ENCODE assay signal across 1 cellular context in the genomic region with DNA sequence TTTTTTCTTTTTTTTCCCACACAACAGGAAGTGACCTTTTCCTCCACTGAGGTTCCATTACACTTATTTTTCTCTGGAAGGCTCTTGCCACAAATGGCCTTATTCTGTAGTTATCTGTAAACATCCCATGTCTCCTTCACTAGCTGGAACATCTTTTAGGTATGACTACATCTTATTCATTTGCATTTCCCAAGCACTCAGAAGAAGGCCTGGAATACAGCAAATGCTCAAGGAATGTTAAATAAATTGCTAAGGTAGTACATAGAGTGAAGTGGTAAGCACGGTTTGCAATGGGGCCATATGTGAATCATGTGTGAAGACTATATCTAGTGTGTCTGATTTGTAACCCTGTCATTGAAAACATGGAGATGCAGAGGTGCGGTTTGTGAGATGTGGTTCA.
TF ChIP-seq lines count a peak whose summit lies in the region.

No MANE protein-coding gene starts in this region.

TF ChIP-seq in SK-N-SH treated with all-trans-retinoic acid at 6 μM for 48 hours, 23 proteins besides CTCF, POLR2A, EP300 and RAD21 (continued from another document):
- TF ChIP-seq, protein P1, sequence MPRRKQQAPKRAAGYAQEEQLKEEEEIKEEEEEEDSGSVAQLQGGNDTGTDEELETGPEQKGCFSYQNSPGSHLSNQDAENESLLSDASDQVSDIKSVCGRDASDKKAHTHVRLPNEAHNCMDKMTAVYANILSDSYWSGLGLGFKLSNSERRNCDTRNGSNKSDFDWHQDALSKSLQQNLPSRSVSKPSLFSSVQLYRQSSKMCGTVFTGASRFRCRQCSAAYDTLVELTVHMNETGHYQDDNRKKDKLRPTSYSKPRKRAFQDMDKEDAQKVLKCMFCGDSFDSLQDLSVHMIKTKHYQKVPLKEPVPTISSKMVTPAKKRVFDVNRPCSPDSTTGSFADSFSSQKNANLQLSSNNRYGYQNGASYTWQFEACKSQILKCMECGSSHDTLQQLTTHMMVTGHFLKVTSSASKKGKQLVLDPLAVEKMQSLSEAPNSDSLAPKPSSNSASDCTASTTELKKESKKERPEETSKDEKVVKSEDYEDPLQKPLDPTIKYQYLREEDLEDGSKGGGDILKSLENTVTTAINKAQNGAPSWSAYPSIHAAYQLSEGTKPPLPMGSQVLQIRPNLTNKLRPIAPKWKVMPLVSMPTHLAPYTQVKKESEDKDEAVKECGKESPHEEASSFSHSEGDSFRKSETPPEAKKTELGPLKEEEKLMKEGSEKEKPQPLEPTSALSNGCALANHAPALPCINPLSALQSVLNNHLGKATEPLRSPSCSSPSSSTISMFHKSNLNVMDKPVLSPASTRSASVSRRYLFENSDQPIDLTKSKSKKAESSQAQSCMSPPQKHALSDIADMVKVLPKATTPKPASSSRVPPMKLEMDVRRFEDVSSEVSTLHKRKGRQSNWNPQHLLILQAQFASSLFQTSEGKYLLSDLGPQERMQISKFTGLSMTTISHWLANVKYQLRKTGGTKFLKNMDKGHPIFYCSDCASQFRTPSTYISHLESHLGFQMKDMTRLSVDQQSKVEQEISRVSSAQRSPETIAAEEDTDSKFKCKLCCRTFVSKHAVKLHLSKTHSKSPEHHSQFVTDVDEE (CRISPR knock-in tag; IDR thresholded peaks at IDR 0.05), result no peak
- TF ChIP-seq CSDC2 (CRISPR knock-in tag; IDR thresholded peaks at IDR 0.05) (no peak), OSR1 (CRISPR knock-in tag; IDR thresholded peaks at IDR 0.05) (no peak), ESRRG (CRISPR knock-in tag; IDR thresholded peaks at IDR 0.05) (no peak), BACH2 (CRISPR knock-in tag; IDR thresholded peaks at IDR 0.05; ENCODE audit: borderline replicate concordance) (no peak)
- TF ChIP-seq, protein P2, sequence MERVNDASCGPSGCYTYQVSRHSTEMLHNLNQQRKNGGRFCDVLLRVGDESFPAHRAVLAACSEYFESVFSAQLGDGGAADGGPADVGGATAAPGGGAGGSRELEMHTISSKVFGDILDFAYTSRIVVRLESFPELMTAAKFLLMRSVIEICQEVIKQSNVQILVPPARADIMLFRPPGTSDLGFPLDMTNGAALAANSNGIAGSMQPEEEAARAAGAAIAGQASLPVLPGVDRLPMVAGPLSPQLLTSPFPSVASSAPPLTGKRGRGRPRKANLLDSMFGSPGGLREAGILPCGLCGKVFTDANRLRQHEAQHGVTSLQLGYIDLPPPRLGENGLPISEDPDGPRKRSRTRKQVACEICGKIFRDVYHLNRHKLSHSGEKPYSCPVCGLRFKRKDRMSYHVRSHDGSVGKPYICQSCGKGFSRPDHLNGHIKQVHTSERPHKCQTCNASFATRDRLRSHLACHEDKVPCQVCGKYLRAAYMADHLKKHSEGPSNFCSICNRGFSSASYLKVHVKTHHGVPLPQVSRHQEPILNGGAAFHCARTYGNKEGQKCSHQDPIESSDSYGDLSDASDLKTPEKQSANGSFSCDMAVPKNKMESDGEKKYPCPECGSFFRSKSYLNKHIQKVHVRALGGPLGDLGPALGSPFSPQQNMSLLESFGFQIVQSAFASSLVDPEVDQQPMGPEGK (CRISPR knock-in tag; IDR thresholded peaks at IDR 0.05; ENCODE audit: borderline replicate concordance), result no peak
